ENCODE assay signal across 12 cellular contexts in genomic region chr7:81685263-81685868, GRCh38.
DNase-seq lines count a peak whose midpoint lies in the region; ATAC-seq and TF ChIP-seq lines count a peak whose summit lies in the region.
"Had no signal": no experiment of that assay in that cellular context is flagged by ENCODE, and none has a peak within 500 bp of the region (broad histone marks: within the 10 kb centered on the region; RNA-seq: fewer than 3 reads in every experiment).

No MANE protein-coding gene starts in this region.

- DNase-seq in HFFc6 (no peak), body of pancreas (no peak), NCI-H1048 (lab: John Stamatoyannopoulos, UW) (no peak), upper lobe of left lung (no peak)
- DNase-seq: activated CD4-positive, alpha-beta memory T cell treated with anti-CD3 and anti-CD28 coated beads, Interleukin-2, amount 10 ng/mL, durations not matched to agents 7 days and 5 days; activated naive CD4-positive, alpha-beta T cell treated with anti-CD3 and anti-CD28 coated beads, Interleukin-2, amount 50 U/mL, for 16 hours; NCI-H146 had no signal

- no peak for TF ChIP-seq EP300 in upper lobe of left lung (IDR thresholded peaks at IDR 0.05)

- no peak for TF ChIP-seq CTCF in HFFc6 (IDR thresholded peaks at IDR 0.05)
- TF ChIP-seq CTCF in body of pancreas (IDR thresholded peaks at IDR 0.05), result no peak
- no peak for TF ChIP-seq CTCF in upper lobe of left lung (IDR thresholded peaks at IDR 0.05)

- H2AFZ ChIP-seq in ACC112 (ENCODE audit: low read length, unreplicated experiment), result peak overlapping the region; percentile 5

- peak overlapping the region; percentile 81 for H3K4me3 Mint-ChIP-seq in HFFc6
- H3K4me3 Mint-ChIP-seq: activated CD4-positive, alpha-beta memory T cell treated with anti-CD3 and anti-CD28 coated beads, Interleukin-2, amount 10 ng/mL, durations not matched to agents 7 days and 5 days; B cell had no signal

- 57 to 58% methylated on average over 3 of the region's 3 CpGs for WGBS in body of pancreas, 2 donors
- no CpG with 5 or more reads among the region's 3 CpGs for WGBS in mesodermal cell (ENCODE audit: insufficient coverage in 2 of 2), 2 experiments
- WGBS in upper lobe of left lung, 2 donors, result 69 to 71% methylated on average over 3 of the region's 3 CpGs

- H3K36me3 ChIP-seq in ACC112 (ENCODE audit: insufficient read depth, low read length), result no peaks in the 10 kb centered on the region
- no peaks in the 10 kb centered on the region for H3K36me3 ChIP-seq in body of pancreas (replicated peaks in 1 of 2; ENCODE audit: insufficient read depth in 1 of 2, low read depth in 2 of 2)
- H3K36me3 ChIP-seq in mesodermal cell (ENCODE audit: control insufficient read depth, insufficient read depth, low read length), result no peaks in the 10 kb centered on the region
- no peaks in the 10 kb centered on the region for H3K36me3 ChIP-seq in upper lobe of left lung

- intact Hi-C loops in body of pancreas (cut with DNase I), result no loop called here

- peak overlapping the region; percentile 95 for H3K27ac Mint-ChIP-seq in HFFc6
- H3K27ac Mint-ChIP-seq: activated CD4-positive, alpha-beta memory T cell treated with anti-CD3 and anti-CD28 coated beads, Interleukin-2, amount 10 ng/mL, durations not matched to agents 7 days and 5 days; B cell had no signal

- H3K9me3 ChIP-seq in body of pancreas, result no peaks in the 10 kb centered on the region
- H3K9me3 ChIP-seq in mesodermal cell (ENCODE audit: control insufficient read depth, low read length), result no peaks in the 10 kb centered on the region
- no peaks in the 10 kb centered on the region for H3K9me3 ChIP-seq in upper lobe of left lung

- H3K27me3 Mint-ChIP-seq in HFFc6 (ENCODE audit: insufficient read depth), result peaks cover 1% of the 10 kb centered on the region; the same call in 1 of the 2 replicates
- H3K27me3 Mint-ChIP-seq: activated CD4-positive, alpha-beta memory T cell treated with anti-CD3 and anti-CD28 coated beads, Interleukin-2, amount 10 ng/mL, durations not matched to agents 7 days and 5 days; B cell had no signal

- peaks cover 39% of the 10 kb centered on the region for H3K4me1 Mint-ChIP-seq in HFFc6 (ENCODE audit: low read depth)
- H3K4me1 Mint-ChIP-seq: activated CD4-positive, alpha-beta memory T cell treated with anti-CD3 and anti-CD28 coated beads, Interleukin-2, amount 10 ng/mL, durations not matched to agents 7 days and 5 days; B cell had no signal

- peak; percentile 18 for ATAC-seq in body of pancreas
- no peak for ATAC-seq in HG03565 (IDR thresholded peaks at IDR 0.05; ENCODE audit: unreplicated experiment)
- no peak for ATAC-seq in upper lobe of left lung (ENCODE audit: low FRiP score in 2 of 2)
- ATAC-seq in activated CD4-positive, CD25-positive, alpha-beta regulatory T cell treated with anti-CD3 and anti-CD28 coated beads, Interleukin-2, amount 50 U/mL, for 24 hours, result no peak

- H3K27ac ChIP-seq in ACC112 (ENCODE audit: low read depth, low read length) (peak overlapping the region; percentile 92), body of pancreas (no peak overlapping the region), mesodermal cell (ENCODE audit: low read depth, low read length, severe bottlenecking) (peak overlapping the region; percentile 83), upper lobe of left lung (peak overlapping the region in 2 of 4 donors; percentile 25 to 53)

- H3K79me2 ChIP-seq in ACC112 (ENCODE audit: control insufficient read depth, insufficient read depth, low read length, unreplicated experiment), result no peaks in the 10 kb centered on the region

- H3K27me3 ChIP-seq in ACC112 (ENCODE audit: insufficient read depth, low read length), result no peaks in the 10 kb centered on the region
- H3K27me3 ChIP-seq in body of pancreas, result no peaks in the 10 kb centered on the region
- no peaks in the 10 kb centered on the region for H3K27me3 ChIP-seq in upper lobe of left lung

- no peak for TF ChIP-seq POLR2A in body of pancreas (IDR thresholded peaks at IDR 0.05)
- TF ChIP-seq POLR2A in upper lobe of left lung (IDR thresholded peaks at IDR 0.05), result no peak

- H3K9me3 Mint-ChIP-seq in HFFc6, result no peaks in the 10 kb centered on the region

- no peaks in the 10 kb centered on the region; the same call in 1 of the 2 replicates for H3K36me3 Mint-ChIP-seq in HFFc6 (ENCODE audit: low read depth)

- H3K4me1 ChIP-seq in ACC112 (ENCODE audit: control insufficient read depth, insufficient read depth, low read length, unreplicated experiment) (peaks cover 36% of the 10 kb centered on the region), body of pancreas (no peaks in the 10 kb centered on the region), mesodermal cell (ENCODE audit: control insufficient read depth, insufficient read depth, low read length, poor library complexity, severe bottlenecking) (peaks cover 13% of the 10 kb centered on the region), upper lobe of left lung (no peaks in the 10 kb centered on the region)

- 0 out of 2 replicates have a peak overlapping the region, but pooled peaks have one; percentile 20 for H3K4me3 ChIP-seq in ACC112 (ENCODE audit: low read depth, low read length)
- no peak overlapping the region for H3K4me3 ChIP-seq in body of pancreas
- no peak overlapping the region for H3K4me3 ChIP-seq in mesodermal cell (ENCODE audit: extremely low read depth, insufficient read depth, low read length, poor library complexity, severe bottlenecking)
- H3K4me3 ChIP-seq in upper lobe of left lung, result no peak overlapping the region

Comparison
In these comparisons a context has a peak if more than half of its experiments do, and no peak if none do; other contexts are left out.
1. H3K27ac ChIP-seq: peak in ACC112 (single experiment) and mesodermal cell (single experiment); none in body of pancreas (0 of 4).